Comparison of ENCODE assay signal across 9 cellular contexts in genomic region chr2:240416821-240417220, GRCh38.
"Had no signal": no experiment of that assay in that cellular context is flagged by ENCODE, and none has a peak within 500 bp of the region (broad histone marks: within the 10 kb centered on the region; RNA-seq: fewer than 3 reads in every experiment).

No MANE protein-coding gene starts in this region.

- H3K4me3 Mint-ChIP-seq: HFFc6, IgD-negative memory B cell had no signal

- H3K27ac Mint-ChIP-seq: HFFc6, IgD-negative memory B cell had no signal

- H3K4me1 Mint-ChIP-seq: IgD-negative memory B cell had no signal

- H3K36me3 ChIP-seq: HAP-1 had no signal

- H3K27ac ChIP-seq: GM23248, HL-60 had no signal

- ATAC-seq: HCT116, HepG2 had no signal

- DNase-seq: GM23248, GOT3, H7, HFFc6 had no signal

- H3K9me3 ChIP-seq: HAP-1 had no signal

- H3K4me1 ChIP-seq: HAP-1 had no signal

- H3K36me3 Mint-ChIP-seq: IgD-negative memory B cell had no signal

- H3K27me3 Mint-ChIP-seq: IgD-negative memory B cell had no signal

- H3K4me3 ChIP-seq: GM23248, HAP-1 had no signal
